Comparison of ENCODE assay signal across 17 cellular contexts in the genomic region with DNA sequence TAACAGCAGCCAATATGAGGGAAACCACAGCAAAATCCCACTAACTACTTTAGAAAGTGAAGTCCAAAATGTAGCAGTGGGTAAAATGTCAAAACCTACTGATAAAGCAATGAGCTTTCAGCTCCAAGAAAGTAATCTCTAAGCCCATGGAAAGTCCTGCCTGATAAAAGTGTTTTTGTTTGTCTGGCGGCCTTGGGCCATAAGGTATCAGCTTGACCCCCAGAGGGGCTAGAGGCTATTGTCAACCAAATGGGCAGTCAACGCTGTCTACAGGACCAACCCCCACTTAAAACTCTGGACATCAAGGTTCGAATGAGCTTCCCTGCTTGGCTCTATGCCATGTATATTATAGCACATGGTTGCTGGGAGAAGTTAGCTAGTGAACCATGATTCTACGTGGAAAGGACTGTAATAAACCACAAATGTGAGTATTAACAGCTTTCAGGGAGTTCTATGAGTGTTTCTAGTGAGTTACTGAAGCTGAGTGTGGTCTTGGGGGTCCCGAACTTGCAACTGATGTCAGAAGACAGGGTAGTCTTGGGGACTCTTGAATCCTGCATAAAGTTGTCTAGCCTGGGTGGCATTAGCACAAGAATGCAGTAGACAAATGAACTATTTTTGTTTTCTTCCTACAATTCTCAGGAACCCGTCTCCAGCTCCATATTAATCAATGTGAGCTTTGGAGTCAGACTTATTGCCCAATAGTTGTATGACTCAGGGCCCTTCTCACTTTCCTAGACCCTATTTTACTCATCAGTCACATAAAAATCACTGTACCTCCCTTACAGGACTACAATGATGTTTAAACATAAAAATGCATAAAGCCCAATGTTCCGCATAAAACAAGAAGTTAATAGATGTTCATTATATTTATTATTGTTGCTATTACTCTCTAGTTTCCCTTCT.
DNase-seq lines count a peak whose midpoint lies in the region; ATAC-seq, FAIRE-seq and TF ChIP-seq lines count a peak whose summit lies in the region.
"Had no signal": no experiment of that assay in that cellular context is flagged by ENCODE, and none has a peak within 500 bp of the region (broad histone marks: within the 10 kb centered on the region; RNA-seq: fewer than 3 reads in every experiment).

No MANE protein-coding gene starts in this region.

- H3K4me1 ChIP-seq in A549 = no peaks in the 10 kb centered on the region
- no peaks in the 10 kb centered on the region for H3K4me1 ChIP-seq in esophagus squamous epithelium
- no peaks in the 10 kb centered on the region for H3K4me1 ChIP-seq in Caco-2
- H3K4me1 ChIP-seq: prostate gland had no signal

- H3K4me1 Mint-ChIP-seq in Caco-2 (ENCODE audit: low read depth, unreplicated experiment) = no peaks in the 10 kb centered on the region
- H3K4me1 Mint-ChIP-seq: activated CD4-positive, alpha-beta T cell treated with anti-CD3 and anti-CD28 coated beads, Interleukin-2, amount 10 ng/mL, durations not matched to agents 7 days and 5 days had no signal

- H3K36me3 ChIP-seq in esophagus squamous epithelium = no peaks in the 10 kb centered on the region
- H3K36me3 ChIP-seq in Caco-2 (ENCODE audit: control insufficient read depth, insufficient read depth, low read length) = no peaks in the 10 kb centered on the region
- H3K36me3 ChIP-seq: prostate gland, suprapubic skin had no signal

- no peak for TF ChIP-seq EP300 in A549 (IDR thresholded peaks at IDR 0.05)

- TF ChIP-seq POLR2A in A549 (IDR thresholded peaks at IDR 0.05; ENCODE audit: low read length) (no peak), esophagus squamous epithelium (IDR thresholded peaks at IDR 0.05) (no peak)

- FAIRE-seq in A549 (lab: Jason Lieb, UNC) = no peak

- H3K27me3 Mint-ChIP-seq in Caco-2 (ENCODE audit: insufficient read depth, unreplicated experiment) = peaks cover 23% of the 10 kb centered on the region
- H3K27me3 Mint-ChIP-seq: activated CD4-positive, alpha-beta T cell treated with anti-CD3 and anti-CD28 coated beads, Interleukin-2, amount 10 ng/mL, durations not matched to agents 7 days and 5 days had no signal

- in situ Hi-C loops in astrocyte of the spinal cord (cut with HindIII; ENCODE audit: low sequenced_read_pairs) = no loop called here

- H3K9me3 Mint-ChIP-seq in Caco-2 (ENCODE audit: unreplicated experiment) = no peaks in the 10 kb centered on the region
- H3K9me3 Mint-ChIP-seq: activated CD4-positive, alpha-beta T cell treated with anti-CD3 and anti-CD28 coated beads, Interleukin-2, amount 10 ng/mL, durations not matched to agents 7 days and 5 days had no signal

- CTCF ChIA-PET in A549 (lab: Yijun Ruan, JAX) = interaction anchor here (1.1 to 1.2 kb wide), 2 partner anchors 26 to 218 kb away, joined by 3 to 8 read pairs; no protein-coding TSS in a partner anchor
- CTCF ChIA-PET in Caco-2 (lab: Charles Lee) = no interaction called here

- no peak; a peak in 1 of 6 replicates for ATAC-seq in A549

- TF ChIP-seq CTCF in A549 (IDR thresholded peaks at IDR 0.05) = no peak
- no peak for TF ChIP-seq CTCF in astrocyte of the spinal cord (IDR thresholded peaks at IDR 0.05; ENCODE audit: low read depth, low read length)
- no peak for TF ChIP-seq CTCF in esophagus squamous epithelium (IDR thresholded peaks at IDR 0.05)
- no peak for TF ChIP-seq CTCF in Caco-2 (IDR thresholded peaks at IDR 0.05; ENCODE audit: insufficient read depth in 1 of 2, low read depth in 1 of 2, low read length in 1 of 2, severe bottlenecking in 1 of 2, unreplicated experiment in 1 of 2)

- H3K9me3 ChIP-seq in A549 (no peaks in the 10 kb centered on the region), esophagus squamous epithelium (no peaks in the 10 kb centered on the region), Caco-2 (no peaks in the 10 kb centered on the region)
- H3K9me3 ChIP-seq: prostate gland, suprapubic skin had no signal

- no peak for TF ChIP-seq RAD21 in A549 (conservative IDR thresholded peaks at IDR 0.05 in 1 of 2, IDR thresholded peaks at IDR 0.05 in 1 of 2)

- H3K4me2 ChIP-seq in A549 = no peak overlapping the region

- no peaks in the 10 kb centered on the region for H3K36me3 Mint-ChIP-seq in Caco-2 (ENCODE audit: insufficient read depth, unreplicated experiment)

- 21% methylated on average over 7 of the region's 7 CpGs for WGBS in A549 (ENCODE audit: missing lambda C conversion rate)
- WGBS in esophagus squamous epithelium, 2 donors = 59 to 62% methylated on average over 6 to 7 of the region's 7 CpGs

- H3K4me3 ChIP-seq in A549 = no peak overlapping the region
- no peak overlapping the region for H3K4me3 ChIP-seq in astrocyte of the spinal cord (ENCODE audit: low read depth, low read length)
- no peak overlapping the region for H3K4me3 ChIP-seq in esophagus squamous epithelium
- no peak overlapping the region for H3K4me3 ChIP-seq in Caco-2 (ENCODE audit: low read depth, low read length)
- H3K4me3 ChIP-seq: prostate gland, suprapubic skin had no signal

- H3K27ac ChIP-seq in A549 (no peak overlapping the region), esophagus squamous epithelium (peak overlapping the region in 1 of 4 donors; percentile 34)
- H3K27ac ChIP-seq: prostate gland, suprapubic skin had no signal

- H3K27me3 ChIP-seq in esophagus squamous epithelium = no peaks in the 10 kb centered on the region
- 0 out of 2 replicates have a peak, but pooled peaks cover 1% of the 10 kb centered on the region for H3K27me3 ChIP-seq in Caco-2 (replicated peaks; ENCODE audit: control insufficient read depth, insufficient read depth, low read length)
- H3K27me3 ChIP-seq: suprapubic skin had no signal

- intact Hi-C loops in esophagus squamous epithelium (cut with DNase I) = no loop called here
- intact Hi-C loops in Caco-2 (cut with micrococcal nuclease; ENCODE audit: unreplicated experiment) = no loop called here
- intact Hi-C loops in posterior vena cava (cut with DNase I) = no loop called here

- BruUV-seq in Caco-2 (replicated peaks; lab: Mats Ljungman, UMichigan) = no TSS peak

- no peak overlapping the region for H3K4me3 Mint-ChIP-seq in Caco-2 (ENCODE audit: unreplicated experiment)
- H3K4me3 Mint-ChIP-seq: activated CD4-positive, alpha-beta T cell treated with anti-CD3 and anti-CD28 coated beads, Interleukin-2, amount 10 ng/mL, durations not matched to agents 7 days and 5 days had no signal

- POLR2A ChIA-PET in A549 (lab: Yijun Ruan, JAX) = no interaction called here
- POLR2A ChIA-PET in Caco-2 (lab: Charles Lee) = no interaction called here

- DNase-seq in A549 (ENCODE audit: low read depth in 1 of 2, low spot score in 1 of 2) (no peak), HT1080 (ENCODE audit: low read depth) (peak; percentile 87), astrocyte of the spinal cord (ENCODE audit: low read depth, low spot score) (peak; percentile 83), iris pigment epithelial cell (ENCODE audit: low read depth) (peak; percentile 88), NCI-H128 (lab: John Stamatoyannopoulos, UW; ENCODE audit: unreplicated experiment) (no peak), esophagus squamous epithelium (lab: John Stamatoyannopoulos, UW) (no peak), Caco-2 (no peak), posterior vena cava (ENCODE audit: low spot score) (no peak)
- DNase-seq: activated CD4-positive, alpha-beta T cell treated with anti-CD3 and anti-CD28 coated beads, Interleukin-2, amount 10 ng/mL, durations not matched to agents 7 days and 5 days; activated naive CD4-positive, alpha-beta T cell; AML-193; dermis blood vessel endothelial cell; GDM1; hypothalamus; NCI-H2029 treated with DMSO at 0.1 percent for 48 hours had no signal

- no peak overlapping the region for H3K27ac Mint-ChIP-seq in Caco-2 (ENCODE audit: unreplicated experiment)
- H3K27ac Mint-ChIP-seq: activated CD4-positive, alpha-beta T cell treated with anti-CD3 and anti-CD28 coated beads, Interleukin-2, amount 10 ng/mL, durations not matched to agents 7 days and 5 days had no signal

TF ChIP-seq in A549, 52 proteins besides CTCF, POLR2A, EP300 and RAD21:
- TF ChIP-seq FOXS1 (CRISPR knock-in tag; IDR thresholded peaks at IDR 0.05) (no peak), MAZ (IDR thresholded peaks at IDR 0.05; ENCODE audit: borderline replicate concordance, low read depth, low read length) (no peak), CEBPB (IDR thresholded peaks at IDR 0.05) (peak; percentile 35 to 41; a peak in 1 of 4 replicates), CBX8 (IDR thresholded peaks at IDR 0.05) (no peak), GATA3 (IDR thresholded peaks at IDR 0.05; ENCODE audit: borderline replicate concordance) (no peak)

Comparison
In these comparisons a context has a peak if more than half of its experiments do, and no peak if none do; other contexts are left out.
1. DNase-seq: peak in HT1080 (single experiment), astrocyte of the spinal cord (single experiment) and iris pigment epithelial cell (single experiment); none in A549 (0 of 2), NCI-H128 (single experiment), esophagus squamous epithelium (single experiment), Caco-2 (0 of 2) and posterior vena cava (single experiment).